In genomic region chr14:75127903-75128595, GRCh38 we compare ENCODE assay signal across 8 cellular contexts. TPM values are rescaled to one million over a fixed set of nuclear protein-coding genes. Genes with fewer than 3 reads are reported as not detected.
DNase-seq lines count a peak whose midpoint lies in the region; ATAC-seq and TF ChIP-seq lines count a peak whose summit lies in the region.

No MANE protein-coding gene starts in this region.

- no peaks in the 10 kb centered on the region for H3K9me3 Mint-ChIP-seq in IgD-negative memory B cell
- no peaks in the 10 kb centered on the region for H3K9me3 Mint-ChIP-seq in natural killer cell

- no peaks in the 10 kb centered on the region; a peak in 1 of 22 replicates for H4K20me1 ChIP-seq in BLaER1 treated with 17β-estradiol and CSF1 and Interleukin-3, amounts not matched to agents 10 nM and 100 nM

- H4K12ac ChIP-seq in trophoblast cell (ENCODE audit: low read depth, low read length): no peak overlapping the region

- H3K4me2 ChIP-seq in BLaER1 treated with 17β-estradiol and CSF1 and Interleukin-3, amounts not matched to agents 10 nM and 100 nM: peak overlapping the region; percentile 80 to 99 (median 91)
- H3K4me2 ChIP-seq in trophoblast cell (ENCODE audit: low read length): no peak overlapping the region

- H3K36me3 ChIP-seq in BLaER1 treated with 17β-estradiol and CSF1 and Interleukin-3, amounts not matched to agents 10 nM and 100 nM: peaks cover 19 to 56% (median 34%) of the 10 kb centered on the region in 11 experiments; a peak in 20 of 22 replicates
- H3K36me3 ChIP-seq in colonic mucosa (no peaks in the 10 kb centered on the region), trophoblast cell (ENCODE audit: control insufficient read depth in 1 of 2, insufficient read depth in 2 of 2, low read length in 2 of 2) (peaks cover 0 to 7% of the 10 kb centered on the region in 2 experiments)

- peak overlapping the region in 9 of 11 experiments; percentile 96 to 99 (median 97); a peak in 17 of 22 replicates for H3K27ac ChIP-seq in BLaER1 treated with 17β-estradiol and CSF1 and Interleukin-3, amounts not matched to agents 10 nM and 100 nM
- H3K27ac ChIP-seq in colonic mucosa (peak overlapping the region; percentile 94), trophoblast cell (ENCODE audit: low read depth, low read length) (no peak overlapping the region)

- H2AFZ ChIP-seq in trophoblast cell (ENCODE audit: insufficient read depth, low read length, poor library complexity): no peak overlapping the region

- H2BK12ac ChIP-seq in trophoblast cell (ENCODE audit: low read length): no peak overlapping the region

- H3K23ac ChIP-seq in trophoblast cell (ENCODE audit: low read length): no peak overlapping the region

- no peak overlapping the region for H2BK5ac ChIP-seq in trophoblast cell (ENCODE audit: low read depth, low read length, poor library complexity)

- intact Hi-C loops in colonic mucosa (cut with DNase I) (no loop called here), natural killer cell (cut with micrococcal nuclease) (loop anchor here (2.0 kb wide), 1 partner anchor 49 kb away; the partner anchor contains the start of gene TMED10)

- no peaks in the 10 kb centered on the region for H3K9me3 ChIP-seq in BLaER1 treated with 17β-estradiol and CSF1 and Interleukin-3, amounts not matched to agents 10 nM and 100 nM (replicated peaks in 1 of 11)
- H3K9me3 ChIP-seq in colonic mucosa (no peaks in the 10 kb centered on the region), trophoblast cell (ENCODE audit: insufficient read depth, low read depth, low read length) (no peaks in the 10 kb centered on the region)

- H3K27ac Mint-ChIP-seq in IgD-negative memory B cell: peak overlapping the region; percentile 59 to 99 (median 99)
- H3K27ac Mint-ChIP-seq in natural killer cell: peak overlapping the region; percentile 89 to 98

- H3K27me3 Mint-ChIP-seq in IgD-negative memory B cell: no peaks in the 10 kb centered on the region
- H3K27me3 Mint-ChIP-seq in natural killer cell (ENCODE audit: low read depth in 2 of 2): no peaks in the 10 kb centered on the region

- no peaks in the 10 kb centered on the region for H3K27me3 ChIP-seq in BLaER1 treated with 17β-estradiol and CSF1 and Interleukin-3, amounts not matched to agents 10 nM and 100 nM
- no peaks in the 10 kb centered on the region for H3K27me3 ChIP-seq in colonic mucosa
- no peaks in the 10 kb centered on the region for H3K27me3 ChIP-seq in trophoblast cell (ENCODE audit: insufficient read depth, low read length)

- H3K4me3 Mint-ChIP-seq in IgD-negative memory B cell (peak overlapping the region; percentile 93 to 100 (median 98)), natural killer cell (peak overlapping the region; percentile 89)

- H4K8ac ChIP-seq in trophoblast cell (ENCODE audit: low read depth, low read length): no peak overlapping the region

- H3K4me3 ChIP-seq in BLaER1 treated with 17β-estradiol and CSF1 and Interleukin-3, amounts not matched to agents 10 nM and 100 nM: peak overlapping the region; percentile 63 to 85 (median 74)
- H3K4me3 ChIP-seq in colonic mucosa (peak overlapping the region; percentile 87), trophoblast cell (ENCODE audit: low read depth, low read length) (no peak overlapping the region)

- TF ChIP-seq CTCF in colonic mucosa (IDR thresholded peaks at IDR 0.05) (no peak), natural killer cell (IDR thresholded peaks at IDR 0.05) (no peak)

- H3K4me1 Mint-ChIP-seq in IgD-negative memory B cell (peaks cover 28 to 34% (median 28%) of the 10 kb centered on the region in 3 donors), natural killer cell (peaks cover 49 to 51% of the 10 kb centered on the region in 2 donors)

- H3K18ac ChIP-seq in trophoblast cell (ENCODE audit: low read length): no peak overlapping the region

- H3K4me1 ChIP-seq in BLaER1 treated with 17β-estradiol and CSF1 and Interleukin-3, amounts not matched to agents 10 nM and 100 nM: peaks cover 25 to 63% (median 43%) of the 10 kb centered on the region in 10 experiments
- H3K4me1 ChIP-seq in colonic mucosa (no peaks in the 10 kb centered on the region), trophoblast cell (ENCODE audit: control insufficient read depth in 1 of 2, insufficient read depth in 2 of 2, low read length in 2 of 2) (peaks cover 0 to 4% of the 10 kb centered on the region in 2 experiments)

- H3K9ac ChIP-seq in BLaER1 treated with 17β-estradiol and CSF1 and Interleukin-3, amounts not matched to agents 10 nM and 100 nM: peak overlapping the region; percentile 94 to 99 (median 95); a peak in 19 of 22 replicates
- H3K9ac ChIP-seq in colonic mucosa (ENCODE audit: low read depth in 2 of 2, low read length in 2 of 2): peak overlapping the region; percentile 68 to 99
- H3K9ac ChIP-seq in trophoblast cell (ENCODE audit: low read length): no peak overlapping the region

- peaks cover 9% of the 10 kb centered on the region for H3K79me1 ChIP-seq in trophoblast cell (ENCODE audit: low read length)

- 100% methylated on average over 1 of the region's 10 CpGs for WGBS in trophoblast cell (ENCODE audit: extremely low coverage, insufficient coverage, insufficient read length)

- no peak for DNase-seq in colonic mucosa
- DNase-seq in natural killer cell: no peak
- DNase-seq in NK-92 treated with Interleukin-12 subunit alpha and Interleukin-12 subunit beta, amount 100 ng/mL, for 24 hours (lab: John Stamatoyannopoulos, UW): no peak
- DNase-seq in trophoblast cell: no peak
- no peak for DNase-seq in effector CD4-positive, alpha-beta T cell

- no peak overlapping the region for H3K4ac ChIP-seq in trophoblast cell (ENCODE audit: low read depth, low read length)

- no peak overlapping the region for H2AK5ac ChIP-seq in trophoblast cell (ENCODE audit: low read length)

- H3K36me3 Mint-ChIP-seq in IgD-negative memory B cell: peaks cover 1% of the 10 kb centered on the region
- peaks cover 8% of the 10 kb centered on the region for H3K36me3 Mint-ChIP-seq in natural killer cell

- peaks cover 7% of the 10 kb centered on the region for H3K79me2 ChIP-seq in trophoblast cell (ENCODE audit: control insufficient read depth, insufficient read depth, low read length, poor library complexity)

- no peak for ATAC-seq in natural killer cell
- ATAC-seq in GM19452 (IDR thresholded peaks at IDR 0.05; ENCODE audit: unreplicated experiment): no peak

- no peak overlapping the region for H4K91ac ChIP-seq in trophoblast cell (ENCODE audit: low read depth, low read length)

- H2BK120ac ChIP-seq in trophoblast cell (ENCODE audit: insufficient read depth, low read length, poor library complexity): no peak overlapping the region

- H3K14ac ChIP-seq in trophoblast cell (ENCODE audit: low read length): no peak overlapping the region

RNA-seq across cellular contexts. Expression of gene NEK9, which starts 1.2 kb away (rescaled TPM):
- 16.9 TPM for polyA plus RNA-seq in IgD-negative memory B cell
- total RNA-seq in colonic mucosa (10 to 100 TPM; 49.5 to 57.3 TPM), natural killer cell (10 to 100 TPM; 64.4 to 78.7 (median 74.4) TPM)
- polyA plus RNA-seq in trophoblast cell (2013): 16.5 and 17.4 TPM in 2 replicates

RNA-seq across cellular contexts. Expression of gene TMED10, which starts 48.4 kb away (rescaled TPM):
- polyA plus RNA-seq in IgD-negative memory B cell: 184 TPM
- total RNA-seq in colonic mucosa (100 to 1,000 TPM; 387 to 432 TPM), natural killer cell (100 to 1,000 TPM; 216 to 244 (median 231) TPM)
- 331 and 337 TPM in 2 replicates for polyA plus RNA-seq in trophoblast cell (2013)

RNA-seq across cellular contexts. Expression of gene ZC2HC1C, which starts 58.6 kb away (rescaled TPM):
- polyA plus RNA-seq in IgD-negative memory B cell: 3.1 TPM
- 1 to 10 TPM; 3.2 to 4.6 TPM for total RNA-seq in colonic mucosa
- total RNA-seq in natural killer cell: under 1 TPM in 1 of 3 donors, not detected in 2; 0.55 TPM
- 2.1 and 3.1 TPM in 2 replicates for polyA plus RNA-seq in trophoblast cell (2013)
